ENCODE assay signal across 29 cellular contexts in genomic region chr3:121594850-121595249, GRCh38. TPM values are rescaled to one million over a fixed set of nuclear protein-coding genes. Genes with fewer than 3 reads are reported as not detected.
A peak's percentile ranks its signal among the peaks of the same experiment; 100 is the strongest.
DNase-seq lines count a peak whose midpoint lies in the region; ATAC-seq, FAIRE-seq and TF ChIP-seq lines count a peak whose summit lies in the region.
"Had no signal": no experiment of that assay in that cellular context is flagged by ENCODE, and none has a peak within 500 bp of the region (broad histone marks: within the 10 kb centered on the region; RNA-seq: fewer than 3 reads in every experiment).

No MANE protein-coding gene starts in this region.

- no peak; a peak in 1 of 4 replicates for TF ChIP-seq EP300 in HepG2 (IDR thresholded peaks at IDR 0.05; ENCODE audit: low read depth in 2 of 2, low read length in 2 of 2)
- no peak for TF ChIP-seq EP300 in HepG2 (CRISPR knock-in tag; IDR thresholded peaks at IDR 0.05; ENCODE audit: borderline replicate concordance)

- in situ Hi-C loops in HepG2 (cut with HindIII; ENCODE audit: extremely low pct_ligation_motif_present, low pct_unique_long_range_greater_than_20kb) = no loop called here

- no peak overlapping the region for H3K4me2 ChIP-seq in HepG2 (ENCODE audit: low read depth, low read length)
- H3K4me2 ChIP-seq: BLaER1 had no signal

- H3K27ac ChIP-seq in heart right ventricle (peak overlapping the region; percentile 14 to 91 (median 84)), HepG2 (ENCODE audit: extremely low read length, insufficient read depth, low read length) (no peak overlapping the region)
- H3K27ac ChIP-seq: BLaER1, RWPE1, SK-N-MC had no signal

- CTCF ChIA-PET in HepG2 (lab: Yijun Ruan, JAX; ENCODE audit: low intra/inter-chr PET ratio, low total read pairs) = no interaction called here

- H3K27me3 ChIP-seq in heart right ventricle = no peaks in the 10 kb centered on the region
- H3K27me3 ChIP-seq in HepG2 (ENCODE audit: control insufficient read depth in 1 of 2, insufficient read depth in 2 of 2, low read length in 2 of 2) = no peaks in the 10 kb centered on the region
- H3K27me3 ChIP-seq: BLaER1 had no signal

- H3K79me2 ChIP-seq in HepG2 (ENCODE audit: insufficient read depth, low read length) = no peaks in the 10 kb centered on the region

- no peaks in the 10 kb centered on the region for H4K20me1 ChIP-seq in HepG2 (ENCODE audit: insufficient read depth, low read length)
- H4K20me1 ChIP-seq: BLaER1 had no signal

- POLR2A ChIA-PET in HepG2 (lab: Yijun Ruan, JAX) = no interaction called here

- FAIRE-seq in HepG2 (lab: Jason Lieb, UNC) = peak; percentile 26
- FAIRE-seq: GM18507, H54 had no signal

- no peaks in the 10 kb centered on the region for H3K36me3 ChIP-seq in heart right ventricle
- no peaks in the 10 kb centered on the region for H3K36me3 ChIP-seq in HepG2 (replicated peaks in 1 of 2; ENCODE audit: control insufficient read depth in 1 of 2, insufficient read depth in 2 of 2, low read length in 2 of 2)
- H3K36me3 ChIP-seq: BLaER1, MG63 had no signal

- H3K9ac ChIP-seq in HepG2 (ENCODE audit: insufficient read depth, low read depth, low read length) = no peak overlapping the region
- H3K9ac ChIP-seq: BLaER1 had no signal

- BruUV-seq in HepG2 (replicated peaks; lab: Mats Ljungman, UMichigan) = no TSS peak

- no peak overlapping the region for H2AFZ ChIP-seq in HepG2 (ENCODE audit: low read length)

- H3K4me1 ChIP-seq in heart right ventricle = peaks cover 0 to 52% (median 4%) of the 10 kb centered on the region in 9 donors
- H3K4me1 ChIP-seq in HepG2 (ENCODE audit: insufficient read depth, low read length) = peaks cover 13% of the 10 kb centered on the region
- H3K4me1 ChIP-seq: BLaER1 had no signal

- WGBS in heart right ventricle, 2 donors = 41 to 47% methylated on average over 2 of the region's 2 CpGs
- WGBS in HepG2 (ENCODE audit: low lambda C conversion rate) = 0% methylated on average over 2 of the region's 2 CpGs

- no peak for TF ChIP-seq RAD21 in HepG2 (CRISPR knock-in tag; IDR thresholded peaks at IDR 0.05)

- DNase-seq in heart right ventricle (no peak), Right ventricle myocardium inferior (ENCODE audit: missing footprints) (no peak), left ventricle myocardium superior (no peak), HepG2 (ENCODE audit: low spot score) (peak; percentile 34), amygdala (lab: John Stamatoyannopoulos, UW) (no peak), mesenteric fat pad (ENCODE audit: low spot score) (no peak), SKM-1 treated with dmso at 0.1 percent for 144 hours (lab: John Stamatoyannopoulos, UW; ENCODE audit: unreplicated experiment) (no peak)
- DNase-seq: CD4-positive, CD25-positive, alpha-beta regulatory T cell; DMS153; DND-41; IMR-90; KG1; MG63; NCI-H1417; NCI-H1694; NCI-H2029 treated with DMSO at 0.1 percent for 48 hours; NCI-H226; NCI-H510A; NCI-H69; SIG-M5 had no signal

- intact Hi-C loops in heart right ventricle (cut with DNase I) = loop anchor here in 2 of 10 donors (5.0 to 10.0 kb wide), 2 partner anchors 50 to 52 kb away; no protein-coding TSS in a partner anchor
- intact Hi-C loops in Right ventricle myocardium inferior (cut with DNase I) = loop anchor here (5.0 kb wide), 1 partner anchor 32 kb away; no protein-coding TSS in a partner anchor
- intact Hi-C loops in left ventricle myocardium superior (cut with micrococcal nuclease) = no loop called here
- intact Hi-C loops in HepG2 (cut with micrococcal nuclease; ENCODE audit: unreplicated experiment) = no loop called here

- TF ChIP-seq CTCF in heart right ventricle (IDR thresholded peaks at IDR 0.05) = no peak
- TF ChIP-seq CTCF in HepG2 (CRISPR knock-in tag; IDR thresholded peaks at IDR 0.05) = no peak

- no peak for ATAC-seq in heart right ventricle
- ATAC-seq in Right ventricle myocardium inferior = no peak
- peak; percentile 3 for ATAC-seq in left ventricle myocardium superior
- peak; percentile 92 for ATAC-seq in HepG2
- ATAC-seq in GM18870 (IDR thresholded peaks at IDR 0.05; ENCODE audit: unreplicated experiment) = no peak
- ATAC-seq: Panc1 had no signal

- H3K9me3 ChIP-seq in heart right ventricle (no peaks in the 10 kb centered on the region), HepG2 (ENCODE audit: low read length) (no peaks in the 10 kb centered on the region)
- H3K9me3 ChIP-seq: BLaER1, MG63 had no signal

- TF ChIP-seq POLR2A in HepG2 (IDR thresholded peaks at IDR 0.05; ENCODE audit: insufficient read depth in 1 of 2, low read depth in 2 of 2, low read length in 2 of 2) = no peak

- peak overlapping the region; percentile 18 to 57 (median 47) for H3K4me3 ChIP-seq in heart right ventricle
- H3K4me3 ChIP-seq in HepG2 (replicated peaks in 1 of 3; ENCODE audit: insufficient read depth in 1 of 3, low read depth in 2 of 3, low read length in 3 of 3) = no peak overlapping the region
- H3K4me3 ChIP-seq: BLaER1, MG63, SK-N-MC had no signal

RNA-seq across cellular contexts. Expression of gene FBXO40, which starts 1.7 kb away (rescaled TPM):
- 100 to 1,000 TPM in 9 of 10 donors, 10 to 100 TPM in 1; 99.3 to 279 (median 220) TPM for total RNA-seq in heart right ventricle
- polyA plus RNA-seq in heart right ventricle = 10 to 100 TPM in 1 of 2 donors, 1 to 10 TPM in 1; 2.9 to 38.1 TPM
- 182 TPM for total RNA-seq in Right ventricle myocardium inferior
- 228 TPM for total RNA-seq in left ventricle myocardium superior
- total RNA-seq in HepG2 (2016; rRNA removed; fragmentation: Illumina TruSeq; extraction: Trizol) = not detected in 2 replicates
- total RNA-seq in HepG2 (2016; cell fraction: cytosol; rRNA removed; fragmentation: Illumina TruSeq; extraction: Trizol; ENCODE audit: low read depth) = not detected in 2 replicates
- not detected in 2 replicates for total RNA-seq in HepG2 (2016; cell fraction: insoluble cytoplasmic fraction; rRNA removed; fragmentation: Illumina TruSeq; extraction: Trizol)
- total RNA-seq in HepG2 (2016; cell fraction: membrane; rRNA removed; fragmentation: Illumina TruSeq; extraction: Trizol) = not detected in 2 replicates
- total RNA-seq in HepG2 (2016; cell fraction: nucleus; rRNA removed; fragmentation: Illumina TruSeq; extraction: Trizol) = not detected in 2 replicates
- polyA plus RNA-seq in HepG2 (2011; rRNA removed) = not detected in 2 replicates
- polyA plus RNA-seq in HepG2 (2011; cell fraction: cytosol; rRNA removed) = not detected in 2 replicates
- polyA plus RNA-seq in HepG2 (2011; cell fraction: nucleus; rRNA removed) = not detected in 2 replicates
- polyA plus RNA-seq in HepG2 (2012) = not detected in 2 replicates
- not detected in 2 replicates for polyA plus RNA-seq in HepG2 (2016; cell fraction: cytosol; fragmentation: Illumina TruSeq; extraction: Trizol; ENCODE audit: low read depth)
- not detected in 2 replicates for polyA plus RNA-seq in HepG2 (2016; cell fraction: insoluble cytoplasmic fraction; fragmentation: Illumina TruSeq; extraction: Trizol; ENCODE audit: low read depth)
- not detected in 2 replicates for polyA plus RNA-seq in HepG2 (2016; cell fraction: membrane; fragmentation: Illumina TruSeq; extraction: Trizol; ENCODE audit: low read depth)
- not detected in 2 replicates for polyA plus RNA-seq in HepG2 (2016; cell fraction: nucleus; fragmentation: Illumina TruSeq; extraction: Trizol; ENCODE audit: insufficient read depth, low read depth)
- polyA minus RNA-seq in HepG2 (2011; rRNA and poly(A)+ RNA removed; ENCODE audit: low replicate concordance) = not detected in 2 replicates
- not detected in 2 replicates for polyA minus RNA-seq in HepG2 (2011; cell fraction: cytosol; rRNA and poly(A)+ RNA removed)
- polyA minus RNA-seq in HepG2 (2011; cell fraction: nucleus; rRNA and poly(A)+ RNA removed) = not detected in 2 replicates
- total RNA-seq in mesenteric fat pad = 0.13 TPM
- total RNA-seq: CD4-positive, CD25-positive, alpha-beta regulatory T cell; IMR-90; OCI-LY7 had no signal
- polyA plus RNA-seq: IMR-90 had no signal

RNA-seq across cellular contexts. Expression of gene ARGFX, which starts 27.1 kb away (rescaled TPM):
- not detected for total RNA-seq in heart right ventricle
- not detected for polyA plus RNA-seq in heart right ventricle
- total RNA-seq in Right ventricle myocardium inferior = not detected
- total RNA-seq in left ventricle myocardium superior = not detected
- not detected in 2 replicates for total RNA-seq in HepG2 (2016; rRNA removed; fragmentation: Illumina TruSeq; extraction: Trizol)
- total RNA-seq in HepG2 (2016; cell fraction: cytosol; rRNA removed; fragmentation: Illumina TruSeq; extraction: Trizol; ENCODE audit: low read depth) = not detected in 2 replicates
- not detected in 2 replicates for total RNA-seq in HepG2 (2016; cell fraction: insoluble cytoplasmic fraction; rRNA removed; fragmentation: Illumina TruSeq; extraction: Trizol)
- not detected in 2 replicates for total RNA-seq in HepG2 (2016; cell fraction: membrane; rRNA removed; fragmentation: Illumina TruSeq; extraction: Trizol)
- not detected in 2 replicates for total RNA-seq in HepG2 (2016; cell fraction: nucleus; rRNA removed; fragmentation: Illumina TruSeq; extraction: Trizol)
- polyA plus RNA-seq in HepG2 (2011; rRNA removed) = not detected in 2 replicates
- not detected in 2 replicates for polyA plus RNA-seq in HepG2 (2011; cell fraction: cytosol; rRNA removed)
- not detected in 2 replicates for polyA plus RNA-seq in HepG2 (2011; cell fraction: nucleus; rRNA removed)
- not detected in 2 replicates for polyA plus RNA-seq in HepG2 (2012)
- polyA plus RNA-seq in HepG2 (2016; cell fraction: cytosol; fragmentation: Illumina TruSeq; extraction: Trizol; ENCODE audit: low read depth) = not detected in 2 replicates
- polyA plus RNA-seq in HepG2 (2016; cell fraction: insoluble cytoplasmic fraction; fragmentation: Illumina TruSeq; extraction: Trizol; ENCODE audit: low read depth) = not detected in 2 replicates
- polyA plus RNA-seq in HepG2 (2016; cell fraction: membrane; fragmentation: Illumina TruSeq; extraction: Trizol; ENCODE audit: low read depth) = not detected in 2 replicates
- polyA plus RNA-seq in HepG2 (2016; cell fraction: nucleus; fragmentation: Illumina TruSeq; extraction: Trizol; ENCODE audit: insufficient read depth, low read depth) = not detected in 2 replicates
- not detected in 2 replicates for polyA minus RNA-seq in HepG2 (2011; rRNA and poly(A)+ RNA removed; ENCODE audit: low replicate concordance)
- polyA minus RNA-seq in HepG2 (2011; cell fraction: cytosol; rRNA and poly(A)+ RNA removed) = not detected in 2 replicates
- not detected in 2 replicates for polyA minus RNA-seq in HepG2 (2011; cell fraction: nucleus; rRNA and poly(A)+ RNA removed)
- total RNA-seq in mesenteric fat pad = not detected
- total RNA-seq: A172; CD4-positive, CD25-positive, alpha-beta regulatory T cell; IMR-90; OCI-LY7 had no signal
- polyA plus RNA-seq: CD4-positive, CD25-positive, alpha-beta regulatory T cell; IMR-90 had no signal

RNA-seq across cellular contexts. Expression of gene POLQ, which starts 49.1 kb away (rescaled TPM):
- total RNA-seq in heart right ventricle (under 1 TPM; 0.25 to 0.93 (median 0.46) TPM), Right ventricle myocardium inferior (0.57 TPM), left ventricle myocardium superior (0.79 TPM), HepG2 (2016; rRNA removed; fragmentation: Illumina TruSeq; extraction: Trizol) (16.0 and 18.6 TPM in 2 replicates), mesenteric fat pad (0.51 TPM)
- polyA plus RNA-seq in heart right ventricle (under 1 TPM; 0.10 to 0.22 TPM), HepG2 (2011; rRNA removed) (1.6 and 2.5 TPM in 2 replicates)
- 7.9 and 9.3 TPM in 2 replicates for total RNA-seq in HepG2 (2016; cell fraction: cytosol; rRNA removed; fragmentation: Illumina TruSeq; extraction: Trizol; ENCODE audit: low read depth)
- 15.2 and 17.0 TPM in 2 replicates for total RNA-seq in HepG2 (2016; cell fraction: insoluble cytoplasmic fraction; rRNA removed; fragmentation: Illumina TruSeq; extraction: Trizol)
- total RNA-seq in HepG2 (2016; cell fraction: membrane; rRNA removed; fragmentation: Illumina TruSeq; extraction: Trizol) = 8.4 TPM in 2 replicates
- total RNA-seq in HepG2 (2016; cell fraction: nucleus; rRNA removed; fragmentation: Illumina TruSeq; extraction: Trizol) = 35.4 and 39.0 TPM in 2 replicates
- polyA plus RNA-seq in HepG2 (2011; cell fraction: cytosol; rRNA removed) = 0.64 and 0.68 TPM in 2 replicates
- polyA plus RNA-seq in HepG2 (2011; cell fraction: nucleus; rRNA removed) = 4.0 TPM in 2 replicates
- 1.2 and 3.3 TPM in 2 replicates for polyA plus RNA-seq in HepG2 (2012)
- polyA plus RNA-seq in HepG2 (2016; cell fraction: cytosol; fragmentation: Illumina TruSeq; extraction: Trizol; ENCODE audit: low read depth) = 0.26 and 0.33 TPM in 2 replicates
- 6.7 and 8.3 TPM in 2 replicates for polyA plus RNA-seq in HepG2 (2016; cell fraction: insoluble cytoplasmic fraction; fragmentation: Illumina TruSeq; extraction: Trizol; ENCODE audit: low read depth)
- polyA plus RNA-seq in HepG2 (2016; cell fraction: membrane; fragmentation: Illumina TruSeq; extraction: Trizol; ENCODE audit: low read depth) = 0.59 and 0.71 TPM in 2 replicates
- polyA plus RNA-seq in HepG2 (2016; cell fraction: nucleus; fragmentation: Illumina TruSeq; extraction: Trizol; ENCODE audit: insufficient read depth, low read depth) = 42.1 and 43.8 TPM in 2 replicates
- 2.2 and 12.9 TPM in 2 replicates for polyA minus RNA-seq in HepG2 (2011; rRNA and poly(A)+ RNA removed; ENCODE audit: low replicate concordance)
- 1.4 and 2.6 TPM in 2 replicates for polyA minus RNA-seq in HepG2 (2011; cell fraction: cytosol; rRNA and poly(A)+ RNA removed)
- polyA minus RNA-seq in HepG2 (2011; cell fraction: nucleus; rRNA and poly(A)+ RNA removed) = 17.8 and 27.3 TPM in 2 replicates

Comparison
In these comparisons a context has a peak if more than half of its experiments do, and no peak if none do; other contexts are left out.
1. ATAC-seq: peak in left ventricle myocardium superior (single experiment) and HepG2 (single experiment); none in heart right ventricle (0 of 8), Right ventricle myocardium inferior (single experiment) and GM18870 (single experiment).
2. H3K4me3 ChIP-seq: peak in heart right ventricle (10 of 10); none in HepG2 (0 of 3).
3. RNA of gene FBXO40, which starts 1.7 kb away (total RNA-seq): 228 TPM in left ventricle myocardium superior (single experiment), 99.3 to 279 TPM in heart right ventricle and 182 TPM in Right ventricle myocardium inferior (single experiment); 0.13 TPM in mesenteric fat pad (single experiment) and not detected in HepG2; every median in the first group is over 10 times any median in the second.